Comparison of ENCODE assay signal across 15 cellular contexts in genomic region chr10:114320249-114321116, GRCh38.
DNase-seq lines count a peak whose midpoint lies in the region; ATAC-seq, FAIRE-seq and TF ChIP-seq lines count a peak whose summit lies in the region.
"Had no signal": no experiment of that assay in that cellular context is flagged by ENCODE, and none has a peak within 500 bp of the region (broad histone marks: within the 10 kb centered on the region; RNA-seq: fewer than 3 reads in every experiment).

No MANE protein-coding gene starts in this region.

- H3K9me3 Mint-ChIP-seq in astrocyte (ENCODE audit: unreplicated experiment), result peaks cover 4% of the 10 kb centered on the region
- H3K9me3 Mint-ChIP-seq: activated CD8-positive, alpha-beta T cell treated with anti-CD3 and anti-CD28 coated beads for 36 hours; naive thymus-derived CD8-positive, alpha-beta T cell had no signal

- peaks cover 0 to 27% (median 2%) of the 10 kb centered on the region in 12 donors for H3K4me1 ChIP-seq in heart left ventricle
- peaks cover 26% of the 10 kb centered on the region for H3K4me1 ChIP-seq in left ventricle myocardium inferior
- peaks cover 12% of the 10 kb centered on the region for H3K4me1 ChIP-seq in astrocyte (ENCODE audit: insufficient read depth, low read length)
- H3K4me1 ChIP-seq: tibial artery had no signal

- H3K4me3 ChIP-seq in heart left ventricle (no peak overlapping the region), left ventricle myocardium inferior (no peak overlapping the region), astrocyte (ENCODE audit: insufficient read depth, low read depth, low read length) (no peak overlapping the region)
- H3K4me3 ChIP-seq: MG63, tibial artery had no signal

- H3K9me3 ChIP-seq in heart left ventricle (no peaks in the 10 kb centered on the region), left ventricle myocardium inferior (replicated peaks) (no peaks in the 10 kb centered on the region), astrocyte (ENCODE audit: insufficient read depth, low read depth, low read length) (no peaks in the 10 kb centered on the region)
- H3K9me3 ChIP-seq: MG63, tibial artery had no signal

- H3K4me2 ChIP-seq in astrocyte (ENCODE audit: low read length), result peak overlapping the region; percentile 24

- no peak for TF ChIP-seq CTCF in heart left ventricle (IDR thresholded peaks at IDR 0.05)
- TF ChIP-seq CTCF in left ventricle myocardium inferior (IDR thresholded peaks at IDR 0.05; ENCODE audit: borderline replicate concordance), result no peak
- no peak for TF ChIP-seq CTCF in astrocyte (IDR thresholded peaks at IDR 0.05; ENCODE audit: insufficient read depth, low read depth, low read length)

- H3K27me3 ChIP-seq in heart left ventricle, result no peaks in the 10 kb centered on the region
- H3K27me3 ChIP-seq in left ventricle myocardium inferior (ENCODE audit: low read depth), result no peaks in the 10 kb centered on the region
- H3K27me3 ChIP-seq in astrocyte (ENCODE audit: insufficient read depth, low read length), result no peaks in the 10 kb centered on the region
- H3K27me3 ChIP-seq: MG63, tibial artery had no signal

- no peak overlapping the region for H2AFZ ChIP-seq in astrocyte (ENCODE audit: low read depth, low read length)

- DNase-seq in heart left ventricle (peak in 2 of 5 donors; percentile 49 to 87), left ventricle myocardium inferior (no peak), astrocyte (ENCODE audit: low read depth) (peak; percentile 69), left lobe of liver (ENCODE audit: low spot score) (no peak), NCI-H2227 treated with DMSO at 0.1 percent for 48 hours (lab: John Stamatoyannopoulos, UW) (no peak)
- DNase-seq: activated CD8-positive, alpha-beta T cell treated with anti-CD3 and anti-CD28 coated beads for 36 hours; activated gamma-delta T cell treated with Interleukin-2 at 50 U/mL for 16 hours; MG63; naive thymus-derived CD8-positive, alpha-beta T cell; T-helper 9 cell had no signal

- TF ChIP-seq POLR2A in heart left ventricle (IDR thresholded peaks at IDR 0.05), result no peak

- intact Hi-C loops in heart left ventricle (cut with DNase I), result loop anchor here in 1 of 10 donors (5.0 kb wide), 1 partner anchor 82 kb away; the partner anchor contains the start of gene AFAP1L2
- intact Hi-C loops in left ventricle myocardium inferior (cut with micrococcal nuclease), result no loop called here

- H3K27ac ChIP-seq in heart left ventricle (peak overlapping the region in 1 of 12 donors; percentile 62), left ventricle myocardium inferior (replicated peaks) (no peak overlapping the region), astrocyte (ENCODE audit: low read depth, low read length) (no peak overlapping the region)
- H3K27ac ChIP-seq: tibial artery had no signal

- H3K36me3 Mint-ChIP-seq in astrocyte (ENCODE audit: low read depth, unreplicated experiment), result peaks cover 42% of the 10 kb centered on the region
- H3K36me3 Mint-ChIP-seq: naive thymus-derived CD8-positive, alpha-beta T cell had no signal

- FAIRE-seq in astrocyte (lab: Jason Lieb, UNC), result no peak
- FAIRE-seq: islet of Langerhans had no signal

- WGBS in heart left ventricle, 4 donors, result 75 to 86% (median 80%) methylated on average over 16 to 23 of the region's 23 CpGs

- peak overlapping the region; percentile 37 for H3K27ac Mint-ChIP-seq in astrocyte (ENCODE audit: unreplicated experiment)
- H3K27ac Mint-ChIP-seq: activated CD8-positive, alpha-beta T cell treated with anti-CD3 and anti-CD28 coated beads for 36 hours; naive thymus-derived CD8-positive, alpha-beta T cell had no signal

- H3K4me1 Mint-ChIP-seq in astrocyte (ENCODE audit: low read depth, unreplicated experiment), result peaks cover 27% of the 10 kb centered on the region
- H3K4me1 Mint-ChIP-seq: naive thymus-derived CD8-positive, alpha-beta T cell had no signal

- H4K20me1 ChIP-seq in astrocyte (ENCODE audit: insufficient read depth, low read length), result no peaks in the 10 kb centered on the region

- peaks cover 0 to 5% (median 0%) of the 10 kb centered on the region in 9 donors for H3K36me3 ChIP-seq in heart left ventricle
- no peaks in the 10 kb centered on the region for H3K36me3 ChIP-seq in left ventricle myocardium inferior
- H3K36me3 ChIP-seq in astrocyte (ENCODE audit: insufficient read depth, low read length), result no peaks in the 10 kb centered on the region
- H3K36me3 ChIP-seq: MG63 had no signal

- ATAC-seq in heart left ventricle (peak in 3 of 4 donors; percentile 16 to 76 (median 65)), left lobe of liver (peak; percentile 31), GM18909 (IDR thresholded peaks at IDR 0.05; ENCODE audit: poor library complexity, unreplicated experiment) (no peak), SK-N-SH treated with all-trans-retinoic acid at 6 μM for 48 hours (no peak), HG02623 (IDR thresholded peaks at IDR 0.05; ENCODE audit: unreplicated experiment) (no peak)
- ATAC-seq: activated CD8-positive, alpha-beta T cell treated with anti-CD3 and anti-CD28 coated beads for 36 hours; naive thymus-derived CD8-positive, alpha-beta T cell had no signal

- H3K79me2 ChIP-seq in astrocyte (ENCODE audit: insufficient read depth, low read length), result no peaks in the 10 kb centered on the region

- H3K4me3 Mint-ChIP-seq in astrocyte (ENCODE audit: unreplicated experiment), result no peak overlapping the region
- H3K4me3 Mint-ChIP-seq: activated CD8-positive, alpha-beta T cell treated with anti-CD3 and anti-CD28 coated beads for 36 hours; naive thymus-derived CD8-positive, alpha-beta T cell had no signal

- H3K9ac ChIP-seq in astrocyte (ENCODE audit: low read length), result no peak overlapping the region

- H3K27me3 Mint-ChIP-seq in astrocyte (ENCODE audit: low read depth, unreplicated experiment), result no peaks in the 10 kb centered on the region
- H3K27me3 Mint-ChIP-seq: activated CD8-positive, alpha-beta T cell treated with anti-CD3 and anti-CD28 coated beads for 36 hours had no signal

TF ChIP-seq in SK-N-SH treated with all-trans-retinoic acid at 6 μM for 48 hours, 23 proteins besides CTCF, POLR2A, EP300 and RAD21 (continues in another document):
- TF ChIP-seq ZFP3 (CRISPR knock-in tag; IDR thresholded peaks at IDR 0.05) (no peak), ZFP30 (CRISPR knock-in tag; IDR thresholded peaks at IDR 0.05) (no peak), RARB (CRISPR knock-in tag; IDR thresholded peaks at IDR 0.05) (no peak), ZC3H10 (CRISPR knock-in tag; IDR thresholded peaks at IDR 0.05) (no peak), ZNF70 (CRISPR knock-in tag; IDR thresholded peaks at IDR 0.05) (no peak), ESRRG (CRISPR knock-in tag; IDR thresholded peaks at IDR 0.05) (no peak), TSHZ2 (CRISPR knock-in tag; IDR thresholded peaks at IDR 0.05) (no peak), TOX (CRISPR knock-in tag; IDR thresholded peaks at IDR 0.05; ENCODE audit: borderline replicate concordance) (no peak), CSRNP3 (CRISPR knock-in tag; IDR thresholded peaks at IDR 0.05) (no peak), PPARA (CRISPR knock-in tag; IDR thresholded peaks at IDR 0.05; ENCODE audit: borderline replicate concordance) (no peak), GLIS3 (CRISPR knock-in tag; IDR thresholded peaks at IDR 0.05) (no peak)

Comparison
In these comparisons a context has a peak if more than half of its experiments do, and no peak if none do; other contexts are left out.
1. ATAC-seq: peak in heart left ventricle (3 of 4) and left lobe of liver (single experiment); none in GM18909 (single experiment), SK-N-SH treated with all-trans-retinoic acid at 6 μM for 48 hours (single experiment) and HG02623 (single experiment).